Comparison of ENCODE assay signal across 8 cellular contexts in genomic region chr7:34748244-34749039, GRCh38.
DNase-seq lines count a peak whose midpoint lies in the region; ATAC-seq and TF ChIP-seq lines count a peak whose summit lies in the region.

No MANE protein-coding gene starts in this region.

- DNase-seq in NCI-H446 treated with DMSO at 0.1 percent for 48 hours (lab: John Stamatoyannopoulos, UW) (peak; percentile 97), epithelial cell of proximal tubule (ENCODE audit: low read depth) (peak; percentile 85), psoas muscle (peak; percentile 64 to 67), medulla oblongata (ENCODE audit: extremely low spot score) (no peak)
- DNase-seq in activated CD8-positive, alpha-beta T cell treated with anti-CD3 and anti-CD28 coated beads, Interleukin-2, amount 10 ng/mL, durations not matched to agents 7 days and 5 days = no peak

- POLR2A ChIA-PET in activated CD8-positive, alpha-beta T cell treated with anti-CD3 and anti-CD28 coated beads, Interleukin-2, amount 10 ng/mL, durations not matched to agents 7 days and 5 days (lab: Charles Lee) = no interaction called here

- no peaks in the 10 kb centered on the region for H3K27me3 ChIP-seq in psoas muscle (ENCODE audit: insufficient read depth in 3 of 3, low read length in 2 of 3)

- H3K4me3 ChIP-seq in epithelial cell of proximal tubule (ENCODE audit: low read depth, low read length) (no peak overlapping the region), psoas muscle (no peak overlapping the region)

- intact Hi-C loops in psoas muscle (cut with DNase I) = no loop called here

- H3K4me3 Mint-ChIP-seq in activated CD8-positive, alpha-beta T cell treated with anti-CD3 and anti-CD28 coated beads, Interleukin-2, amount 10 ng/mL, durations not matched to agents 7 days and 5 days = no peak overlapping the region

- H3K9me3 Mint-ChIP-seq in activated CD8-positive, alpha-beta T cell treated with anti-CD3 and anti-CD28 coated beads, Interleukin-2, amount 10 ng/mL, durations not matched to agents 7 days and 5 days (ENCODE audit: insufficient read depth) = no peaks in the 10 kb centered on the region

- no peaks in the 10 kb centered on the region for H3K4me1 ChIP-seq in psoas muscle

- H3K36me3 ChIP-seq in psoas muscle (ENCODE audit: insufficient read depth in 1 of 2, low read depth in 1 of 2) = no peaks in the 10 kb centered on the region

- H3K9me3 ChIP-seq in psoas muscle = no peaks in the 10 kb centered on the region

- H3K27ac Mint-ChIP-seq in activated CD8-positive, alpha-beta T cell treated with anti-CD3 and anti-CD28 coated beads, Interleukin-2, amount 10 ng/mL, durations not matched to agents 7 days and 5 days = no peak overlapping the region

- CTCF ChIA-PET in activated CD8-positive, alpha-beta T cell treated with anti-CD3 and anti-CD28 coated beads, Interleukin-2, amount 10 ng/mL, durations not matched to agents 7 days and 5 days (lab: Charles Lee) = no interaction called here

- ATAC-seq in GM19468 (IDR thresholded peaks at IDR 0.05; ENCODE audit: extremely low read depth, unreplicated experiment) (peak; percentile 25), psoas muscle (peak; percentile 82 to 95 (median 88)), GM21528 (IDR thresholded peaks at IDR 0.05; ENCODE audit: low FRiP score, unreplicated experiment) (no peak), HG03025 (IDR thresholded peaks at IDR 0.05; ENCODE audit: low FRiP score, unreplicated experiment) (no peak)
- ATAC-seq in activated CD8-positive, alpha-beta T cell treated with anti-CD3 and anti-CD28 coated beads, Interleukin-2, amount 10 ng/mL, durations not matched to agents 7 days and 5 days = no peak

- H3K27ac ChIP-seq in psoas muscle = no peak overlapping the region

- H3K27me3 Mint-ChIP-seq in activated CD8-positive, alpha-beta T cell treated with anti-CD3 and anti-CD28 coated beads, Interleukin-2, amount 10 ng/mL, durations not matched to agents 7 days and 5 days (ENCODE audit: low read depth) = peaks cover 2% of the 10 kb centered on the region

- H3K36me3 Mint-ChIP-seq in activated CD8-positive, alpha-beta T cell treated with anti-CD3 and anti-CD28 coated beads, Interleukin-2, amount 10 ng/mL, durations not matched to agents 7 days and 5 days (ENCODE audit: low read depth) = no peaks in the 10 kb centered on the region

- 27 to 38% (median 29%) methylated on average over 7 of the region's 7 CpGs for WGBS in psoas muscle, 3 donors

- H3K4me1 Mint-ChIP-seq in activated CD8-positive, alpha-beta T cell treated with anti-CD3 and anti-CD28 coated beads, Interleukin-2, amount 10 ng/mL, durations not matched to agents 7 days and 5 days (ENCODE audit: low read depth) = no peaks in the 10 kb centered on the region

- TF ChIP-seq CTCF in epithelial cell of proximal tubule (conservative IDR thresholded peaks at IDR 0.05; ENCODE audit: low read depth, low read length) (peak; percentile 30), psoas muscle (IDR thresholded peaks at IDR 0.05) (no peak)

Comparison
In these comparisons a context has a peak if more than half of its experiments do, and no peak if none do; other contexts are left out.
1. ATAC-seq: peak in GM19468 (single experiment) and psoas muscle (4 of 4); none in GM21528 (single experiment), activated CD8-positive, alpha-beta T cell treated with anti-CD3 and anti-CD28 coated beads, Interleukin-2, amount 10 ng/mL, durations not matched to agents 7 days and 5 days (single experiment) and HG03025 (single experiment).
2. DNase-seq: peak in NCI-H446 treated with DMSO at 0.1 percent for 48 hours (single experiment), epithelial cell of proximal tubule (single experiment) and psoas muscle (2 of 2); none in medulla oblongata (single experiment) and activated CD8-positive, alpha-beta T cell treated with anti-CD3 and anti-CD28 coated beads, Interleukin-2, amount 10 ng/mL, durations not matched to agents 7 days and 5 days (single experiment).